In genomic region chr16:69330286-69331109, GRCh38 we compare ENCODE assay signal across 1 cellular context.
TF ChIP-seq lines count a peak whose summit lies in the region.

PDF (minus strand) TSS chr16:69330588; CDS start chr16:69330570, 18 bp downstream.

TF ChIP-seq in HepG2, 621 proteins besides CTCF, POLR2A, EP300 and RAD21 (continued from another document and continues in another):
- TF ChIP-seq ZBTB39 (CRISPR knock-in tag; IDR thresholded peaks at IDR 0.05) (peak; percentile 84; the same call in 1 of the 2 replicates), XBP1 (CRISPR knock-in tag; IDR thresholded peaks at IDR 0.05) (no peak), ARID4A (CRISPR knock-in tag; IDR thresholded peaks at IDR 0.05; ENCODE audit: borderline replicate concordance) (peak; percentile 86; the same call in 1 of the 2 replicates), ARNTL (CRISPR knock-in tag; IDR thresholded peaks at IDR 0.05) (0 out of 2 replicates have a peak, but pooled peaks have one; percentile 5), ZKSCAN1 (IDR thresholded peaks at IDR 0.05; ENCODE audit: low read length) (no peak), ZNF564 (CRISPR knock-in tag; IDR thresholded peaks at IDR 0.05) (no peak; the same call in none of the 2 replicates), HNF4A (CRISPR knock-in tag; IDR thresholded peaks at IDR 0.05) (peak; percentile 48; the same call in 1 of the 2 replicates), MYPOP (CRISPR knock-in tag; IDR thresholded peaks at IDR 0.05) (peak; percentile 42; the same call in 1 of the 2 replicates), ZNF17 (CRISPR knock-in tag; IDR thresholded peaks at IDR 0.05) (no peak), ZC3H13 (CRISPR knock-in tag; IDR thresholded peaks at IDR 0.05) (peak; percentile 97), MEIS2 (CRISPR knock-in tag; IDR thresholded peaks at IDR 0.05) (no peak; the same call in 1 of the 2 replicates), ZNF292 (CRISPR knock-in tag; IDR thresholded peaks at IDR 0.05; ENCODE audit: borderline replicate concordance, low read depth) (no peak), ZMAT3 (CRISPR knock-in tag; conservative IDR thresholded peaks at IDR 0.05) (peak; percentile 94; the same call in 1 of the 2 replicates), SMAD9 (CRISPR knock-in tag; IDR thresholded peaks at IDR 0.05) (peak; percentile 93), NCOA2 (CRISPR knock-in tag; IDR thresholded peaks at IDR 0.05) (peak; percentile 38; the same call in 1 of the 2 replicates), EHMT2 (IDR thresholded peaks at IDR 0.05; ENCODE audit: borderline replicate concordance, low read depth, low read length) (no peak), GZF1 (CRISPR knock-in tag; IDR thresholded peaks at IDR 0.05) (no peak; the same call in 1 of the 2 replicates), UBTF (CRISPR knock-in tag; IDR thresholded peaks at IDR 0.05) (peak; percentile 98), ZNF781 (CRISPR knock-in tag; IDR thresholded peaks at IDR 0.05; ENCODE audit: borderline replicate concordance, not compliant biosample characterization) (no peak), GABPA (IDR thresholded peaks at IDR 0.05; ENCODE audit: low read depth, low read length) (peak; percentile 87), GABPA (CRISPR knock-in tag; IDR thresholded peaks at IDR 0.05; ENCODE audit: low read depth) (peak; percentile 88), MED8 (CRISPR knock-in tag; IDR thresholded peaks at IDR 0.05; ENCODE audit: insufficient replicate concordance) (peak; percentile 92), ZNF138 (CRISPR knock-in tag; IDR thresholded peaks at IDR 0.05; ENCODE audit: low read depth) (peak; percentile 94), ZFP82 (CRISPR knock-in tag; IDR thresholded peaks at IDR 0.05; ENCODE audit: borderline replicate concordance) (peak; percentile 78; the same call in 1 of the 2 replicates), ZNF773 (CRISPR knock-in tag; IDR thresholded peaks at IDR 0.05; ENCODE audit: borderline replicate concordance) (peak; percentile 41; the same call in 1 of the 2 replicates), THYN1 (CRISPR knock-in tag; IDR thresholded peaks at IDR 0.05; ENCODE audit: borderline replicate concordance, low read depth) (no peak), REPIN1 (CRISPR knock-in tag; IDR thresholded peaks at IDR 0.05; ENCODE audit: borderline replicate concordance, low read depth) (no peak; the same call in 1 of the 2 replicates)
- TF ChIP-seq, protein P1, sequence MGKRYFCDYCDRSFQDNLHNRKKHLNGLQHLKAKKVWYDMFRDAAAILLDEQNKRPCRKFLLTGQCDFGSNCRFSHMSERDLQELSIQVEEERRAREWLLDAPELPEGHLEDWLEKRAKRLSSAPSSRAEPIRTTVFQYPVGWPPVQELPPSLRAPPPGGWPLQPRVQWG (CRISPR knock-in tag; IDR thresholded peaks at IDR 0.05; ENCODE audit: borderline replicate concordance, low read depth) = no peak
- TF ChIP-seq, protein P2, sequence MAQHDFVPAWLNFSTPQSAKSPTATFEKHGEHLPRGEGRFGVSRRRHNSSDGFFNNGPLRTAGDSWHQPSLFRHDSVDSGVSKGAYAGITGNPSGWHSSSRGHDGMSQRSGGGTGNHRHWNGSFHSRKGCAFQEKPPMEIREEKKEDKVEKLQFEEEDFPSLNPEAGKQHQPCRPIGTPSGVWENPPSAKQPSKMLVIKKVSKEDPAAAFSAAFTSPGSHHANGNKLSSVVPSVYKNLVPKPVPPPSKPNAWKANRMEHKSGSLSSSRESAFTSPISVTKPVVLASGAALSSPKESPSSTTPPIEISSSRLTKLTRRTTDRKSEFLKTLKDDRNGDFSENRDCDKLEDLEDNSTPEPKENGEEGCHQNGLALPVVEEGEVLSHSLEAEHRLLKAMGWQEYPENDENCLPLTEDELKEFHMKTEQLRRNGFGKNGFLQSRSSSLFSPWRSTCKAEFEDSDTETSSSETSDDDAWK (CRISPR knock-in tag; IDR thresholded peaks at IDR 0.05) = no peak
- TF ChIP-seq, protein P3, sequence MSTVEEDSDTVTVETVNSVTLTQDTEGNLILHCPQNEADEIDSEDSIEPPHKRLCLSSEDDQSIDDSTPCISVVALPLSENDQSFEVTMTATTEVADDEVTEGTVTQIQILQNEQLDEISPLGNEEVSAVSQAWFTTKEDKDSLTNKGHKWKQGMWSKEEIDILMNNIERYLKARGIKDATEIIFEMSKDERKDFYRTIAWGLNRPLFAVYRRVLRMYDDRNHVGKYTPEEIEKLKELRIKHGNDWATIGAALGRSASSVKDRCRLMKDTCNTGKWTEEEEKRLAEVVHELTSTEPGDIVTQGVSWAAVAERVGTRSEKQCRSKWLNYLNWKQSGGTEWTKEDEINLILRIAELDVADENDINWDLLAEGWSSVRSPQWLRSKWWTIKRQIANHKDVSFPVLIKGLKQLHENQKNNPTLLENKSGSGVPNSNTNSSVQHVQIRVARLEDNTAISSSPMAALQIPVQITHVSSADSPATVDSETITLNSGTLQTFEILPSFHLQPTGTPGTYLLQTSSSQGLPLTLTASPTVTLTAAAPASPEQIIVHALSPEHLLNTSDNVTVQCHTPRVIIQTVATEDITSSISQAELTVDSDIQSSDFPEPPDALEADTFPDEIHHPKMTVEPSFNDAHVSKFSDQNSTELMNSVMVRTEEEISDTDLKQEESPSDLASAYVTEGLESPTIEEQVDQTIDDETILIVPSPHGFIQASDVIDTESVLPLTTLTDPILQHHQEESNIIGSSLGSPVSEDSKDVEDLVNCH (CRISPR knock-in tag; IDR thresholded peaks at IDR 0.05) = no peak
- TF ChIP-seq, protein P4, sequence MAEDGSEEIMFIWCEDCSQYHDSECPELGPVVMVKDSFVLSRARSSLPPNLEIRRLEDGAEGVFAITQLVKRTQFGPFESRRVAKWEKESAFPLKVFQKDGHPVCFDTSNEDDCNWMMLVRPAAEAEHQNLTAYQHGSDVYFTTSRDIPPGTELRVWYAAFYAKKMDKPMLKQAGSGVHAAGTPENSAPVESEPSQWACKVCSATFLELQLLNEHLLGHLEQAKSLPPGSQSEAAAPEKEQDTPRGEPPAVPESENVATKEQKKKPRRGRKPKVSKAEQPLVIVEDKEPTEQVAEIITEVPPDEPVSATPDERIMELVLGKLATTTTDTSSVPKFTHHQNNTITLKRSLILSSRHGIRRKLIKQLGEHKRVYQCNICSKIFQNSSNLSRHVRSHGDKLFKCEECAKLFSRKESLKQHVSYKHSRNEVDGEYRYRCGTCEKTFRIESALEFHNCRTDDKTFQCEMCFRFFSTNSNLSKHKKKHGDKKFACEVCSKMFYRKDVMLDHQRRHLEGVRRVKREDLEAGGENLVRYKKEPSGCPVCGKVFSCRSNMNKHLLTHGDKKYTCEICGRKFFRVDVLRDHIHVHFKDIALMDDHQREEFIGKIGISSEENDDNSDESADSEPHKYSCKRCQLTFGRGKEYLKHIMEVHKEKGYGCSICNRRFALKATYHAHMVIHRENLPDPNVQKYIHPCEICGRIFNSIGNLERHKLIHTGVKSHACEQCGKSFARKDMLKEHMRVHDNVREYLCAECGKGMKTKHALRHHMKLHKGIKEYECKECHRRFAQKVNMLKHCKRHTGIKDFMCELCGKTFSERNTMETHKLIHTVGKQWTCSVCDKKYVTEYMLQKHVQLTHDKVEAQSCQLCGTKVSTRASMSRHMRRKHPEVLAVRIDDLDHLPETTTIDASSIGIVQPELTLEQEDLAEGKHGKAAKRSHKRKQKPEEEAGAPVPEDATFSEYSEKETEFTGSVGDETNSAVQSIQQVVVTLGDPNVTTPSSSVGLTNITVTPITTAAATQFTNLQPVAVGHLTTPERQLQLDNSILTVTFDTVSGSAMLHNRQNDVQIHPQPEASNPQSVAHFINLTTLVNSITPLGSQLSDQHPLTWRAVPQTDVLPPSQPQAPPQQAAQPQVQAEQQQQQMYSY (CRISPR knock-in tag; IDR thresholded peaks at IDR 0.05) = peak; percentile 56; the same call in 1 of the 2 replicates
- TF ChIP-seq, protein P5, sequence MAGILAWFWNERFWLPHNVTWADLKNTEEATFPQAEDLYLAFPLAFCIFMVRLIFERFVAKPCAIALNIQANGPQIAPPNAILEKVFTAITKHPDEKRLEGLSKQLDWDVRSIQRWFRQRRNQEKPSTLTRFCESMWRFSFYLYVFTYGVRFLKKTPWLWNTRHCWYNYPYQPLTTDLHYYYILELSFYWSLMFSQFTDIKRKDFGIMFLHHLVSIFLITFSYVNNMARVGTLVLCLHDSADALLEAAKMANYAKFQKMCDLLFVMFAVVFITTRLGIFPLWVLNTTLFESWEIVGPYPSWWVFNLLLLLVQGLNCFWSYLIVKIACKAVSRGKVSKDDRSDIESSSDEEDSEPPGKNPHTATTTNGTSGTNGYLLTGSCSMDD (CRISPR knock-in tag; IDR thresholded peaks at IDR 0.05) = 0 out of 2 replicates have a peak, but pooled peaks have one; percentile 55
